8 cellular contexts compared by ENCODE assay signal in genomic region chr1:43171312-43171875, GRCh38. TPM values are rescaled to one million over a fixed set of nuclear protein-coding genes. Genes with fewer than 3 reads are reported as not detected.
DNase-seq lines count a peak whose midpoint lies in the region; ATAC-seq and TF ChIP-seq lines count a peak whose summit lies in the region.

No MANE protein-coding gene starts in this region.

- H3K4me3 Mint-ChIP-seq in activated CD4-positive, alpha-beta T cell treated with anti-CD3 and anti-CD28 coated beads, Interleukin-2, amount 10 ng/mL, durations not matched to agents 7 days and 5 days: peak overlapping the region; percentile 99
- H3K4me3 Mint-ChIP-seq in T-cell: peak overlapping the region; percentile 97 to 99 (median 98)
- H3K4me3 Mint-ChIP-seq in glutamatergic neuron (ENCODE audit: unreplicated experiment): peak overlapping the region; percentile 94

- no peak for ATAC-seq in T-cell (replicated peaks in 1 of 4)

- POLR2A ChIA-PET in activated CD4-positive, alpha-beta T cell treated with anti-CD3 and anti-CD28 coated beads, Interleukin-2, amount 10 ng/mL, durations not matched to agents 7 days and 5 days (lab: Charles Lee): interaction anchor here (0.7 kb wide), 1 partner anchor 489 kb away, joined by 3 read pairs; no protein-coding TSS in a partner anchor
- POLR2A ChIA-PET in T-cell (lab: Charles Lee): no interaction called here

- H3K9me3 ChIP-seq in skeletal muscle tissue (ENCODE audit: control insufficient read depth in 3 of 3, low read length in 3 of 3): no peaks in the 10 kb centered on the region

- TF ChIP-seq CTCF in glutamatergic neuron (IDR thresholded peaks at IDR 0.05; ENCODE audit: partially characterized antibody, unreplicated experiment): no peak

- H3K4me1 ChIP-seq in skeletal muscle tissue (ENCODE audit: control insufficient read depth in 3 of 3, insufficient read depth in 3 of 3, low read length in 3 of 3): peaks cover 11 to 13% (median 13%) of the 10 kb centered on the region in 3 donors

- peak overlapping the region; percentile 98 to 99 (median 99) for H3K4me3 ChIP-seq in skeletal muscle tissue (ENCODE audit: low read length in 3 of 3)

- H3K27me3 ChIP-seq in skeletal muscle tissue (ENCODE audit: control insufficient read depth in 3 of 3, insufficient read depth in 3 of 3, low read length in 3 of 3): peaks cover 0 to 6% (median 5%) of the 10 kb centered on the region in 3 donors

- no peak overlapping the region for H3K27ac ChIP-seq in skeletal muscle tissue (ENCODE audit: low read depth, low read length)

- H3K9ac ChIP-seq in skeletal muscle tissue (ENCODE audit: low read depth in 1 of 3, low read length in 3 of 3): peak overlapping the region; percentile 82 to 88 (median 88)

- H3K27me3 Mint-ChIP-seq in activated CD4-positive, alpha-beta T cell treated with anti-CD3 and anti-CD28 coated beads, Interleukin-2, amount 10 ng/mL, durations not matched to agents 7 days and 5 days: peaks cover 12% of the 10 kb centered on the region
- H3K27me3 Mint-ChIP-seq in T-cell: peaks cover 6 to 16% of the 10 kb centered on the region in 2 donors
- H3K27me3 Mint-ChIP-seq in glutamatergic neuron (ENCODE audit: unreplicated experiment): no peaks in the 10 kb centered on the region

- H3K36me3 Mint-ChIP-seq in activated CD4-positive, alpha-beta T cell treated with anti-CD3 and anti-CD28 coated beads, Interleukin-2, amount 10 ng/mL, durations not matched to agents 7 days and 5 days (ENCODE audit: low read depth): peaks cover 35% of the 10 kb centered on the region
- H3K36me3 Mint-ChIP-seq in T-cell (peaks cover 38% of the 10 kb centered on the region), glutamatergic neuron (ENCODE audit: unreplicated experiment) (peaks cover 8% of the 10 kb centered on the region)

- H3K9me3 Mint-ChIP-seq in activated CD4-positive, alpha-beta T cell treated with anti-CD3 and anti-CD28 coated beads, Interleukin-2, amount 10 ng/mL, durations not matched to agents 7 days and 5 days: peaks cover 2% of the 10 kb centered on the region
- H3K9me3 Mint-ChIP-seq in T-cell (no peaks in the 10 kb centered on the region), glutamatergic neuron (ENCODE audit: unreplicated experiment) (no peaks in the 10 kb centered on the region)

- peaks cover 30 to 39% (median 37%) of the 10 kb centered on the region in 3 donors for H3K36me3 ChIP-seq in skeletal muscle tissue (ENCODE audit: control insufficient read depth in 3 of 3, insufficient read depth in 3 of 3, low read length in 3 of 3)

- H3K27ac Mint-ChIP-seq in activated CD4-positive, alpha-beta T cell treated with anti-CD3 and anti-CD28 coated beads, Interleukin-2, amount 10 ng/mL, durations not matched to agents 7 days and 5 days: peak overlapping the region; percentile 93
- H3K27ac Mint-ChIP-seq in T-cell: peak overlapping the region; percentile 8 to 93
- H3K27ac Mint-ChIP-seq in glutamatergic neuron (ENCODE audit: unreplicated experiment): no peak overlapping the region

- H3K4me1 Mint-ChIP-seq in activated CD4-positive, alpha-beta T cell treated with anti-CD3 and anti-CD28 coated beads, Interleukin-2, amount 10 ng/mL, durations not matched to agents 7 days and 5 days: peaks cover 33% of the 10 kb centered on the region
- H3K4me1 Mint-ChIP-seq in T-cell (peaks cover 27 to 32% (median 30%) of the 10 kb centered on the region in 3 donors), glutamatergic neuron (ENCODE audit: low read depth, unreplicated experiment) (peaks cover 3% of the 10 kb centered on the region)

- CTCF ChIA-PET in activated CD4-positive, alpha-beta T cell treated with anti-CD3 and anti-CD28 coated beads, Interleukin-2, amount 10 ng/mL, durations not matched to agents 7 days and 5 days (lab: Charles Lee): no interaction called here
- CTCF ChIA-PET in T-cell (lab: Charles Lee): interaction anchor here in 1 of 2 donors (0.6 to 1.1 kb wide), 3 partner anchors 97 to 243 kb away, joined by 3 to 7 read pairs (median 3); no protein-coding TSS in a partner anchor

- DNase-seq in activated CD4-positive, alpha-beta T cell treated with anti-CD3 and anti-CD28 coated beads, Interleukin-2, amount 10 ng/mL, durations not matched to agents 7 days and 5 days: no peak
- no peak for DNase-seq in activated CD4-positive, alpha-beta T cell treated with anti-CD3 and anti-CD28 coated beads, Interleukin-2, amount 50 U/mL, for 1 hour
- DNase-seq in T-cell: peak in 1 of 34 experiments; percentile 1
- DNase-seq in glutamatergic neuron: no peak
- no peak for DNase-seq in NCI-H526 treated with DMSO at 0.1 percent for 48 hours (lab: John Stamatoyannopoulos, UW)
- DNase-seq in DMS114 treated with DMSO at 0.1 percent for 48 hours (lab: John Stamatoyannopoulos, UW; ENCODE audit: unreplicated experiment): no peak
- DNase-seq in H4 (ENCODE audit: low spot score): no peak

RNA-seq across cellular contexts. Expression of gene EBNA1BP2, which starts 0.7 kb away (rescaled TPM):
- total RNA-seq in activated CD4-positive, alpha-beta T cell treated with anti-CD3 and anti-CD28 coated beads, Interleukin-2, amount 10 ng/mL, durations not matched to agents 7 days and 5 days: 10 to 100 TPM; 40.5 to 45.8 TPM
- total RNA-seq in T-cell (10 to 100 TPM; 18.4 to 38.1 (median 31.2) TPM), glutamatergic neuron (ENCODE audit: unreplicated experiment) (31.3 TPM), skeletal muscle tissue (19.3 TPM)
- total RNA-seq in H4 (2014; rRNA removed; shearing (Covaris generic)): 211 and 219 TPM in 2 replicates

RNA-seq across cellular contexts. Expression of gene CFAP57, which starts 0.7 kb away (rescaled TPM):
- total RNA-seq in activated CD4-positive, alpha-beta T cell treated with anti-CD3 and anti-CD28 coated beads, Interleukin-2, amount 10 ng/mL, durations not matched to agents 7 days and 5 days: not detected
- total RNA-seq in T-cell (under 1 TPM in 1 of 5 donors, not detected in 4; 0.07 TPM), glutamatergic neuron (ENCODE audit: unreplicated experiment) (5.0 TPM), skeletal muscle tissue (0.52 TPM)
- 1.1 and 1.2 TPM in 2 replicates for total RNA-seq in H4 (2014; rRNA removed; shearing (Covaris generic))
